ENCODE assay signal across 14 cellular contexts in genomic region chr2:31386648-31387047, GRCh38. TPM values are rescaled to one million over a fixed set of nuclear protein-coding genes. Genes with fewer than 3 reads are reported as not detected.
DNase-seq lines count a peak whose midpoint lies in the region; ATAC-seq and TF ChIP-seq lines count a peak whose summit lies in the region.
"Had no signal": no experiment of that assay in that cellular context is flagged by ENCODE, and none has a peak within 500 bp of the region (broad histone marks: within the 10 kb centered on the region; RNA-seq: fewer than 3 reads in every experiment).

No MANE protein-coding gene starts in this region.

- no peak overlapping the region for H3K14ac ChIP-seq in IMR-90 (replicated peaks; ENCODE audit: low read depth, low read length)

- no peak overlapping the region; the same call in 1 of the 2 replicates for H3K18ac ChIP-seq in IMR-90 (ENCODE audit: low read depth, low read length)

- peak overlapping the region; percentile 98; the same call in 1 of the 2 replicates for H2BK120ac ChIP-seq in IMR-90 (ENCODE audit: low read depth, low read length)

- TF ChIP-seq POLR2A in IMR-90 (IDR thresholded peaks at IDR 0.05; ENCODE audit: low read depth, low read length), result no peak

- no peak overlapping the region for H2BK5ac ChIP-seq in IMR-90 (ENCODE audit: low read depth, low read length, poor library complexity, severe bottlenecking)

- no peaks in the 10 kb centered on the region for H3K4me1 ChIP-seq in DND-41 (ENCODE audit: insufficient read depth, low read length)
- peaks cover 19% of the 10 kb centered on the region for H3K4me1 ChIP-seq in IMR-90 (ENCODE audit: control insufficient read depth, insufficient read depth, low read length)
- H3K4me1 ChIP-seq in adipocyte (ENCODE audit: control insufficient read depth, insufficient read depth, low read length), result peaks cover 30% of the 10 kb centered on the region
- H3K4me1 ChIP-seq in liver (ENCODE audit: control insufficient read depth in 4 of 4, insufficient read depth in 4 of 4, low read length in 3 of 4), result no peaks in the 10 kb centered on the region

- H3K27ac ChIP-seq in DND-41 (ENCODE audit: low read length) (no peak overlapping the region), IMR-90 (ENCODE audit: insufficient read depth, low read length) (no peak overlapping the region), liver (ENCODE audit: low read depth in 1 of 2, low read length in 2 of 2) (no peak overlapping the region)

- DNase-seq in DND-41, result no peak
- no peak for DNase-seq in IMR-90
- peak; percentile 40 for DNase-seq in adipocyte (ENCODE audit: low read depth)
- no peak for DNase-seq in posterior cingulate gyrus
- DNase-seq in activated naive CD4-positive, alpha-beta T cell (lab: John Stamatoyannopoulos, UW), result no peak
- DNase-seq in retina, result no peak
- DNase-seq: activated CD8-positive, alpha-beta memory T cell treated with anti-CD3 and anti-CD28 coated beads, Interleukin-2, amount 50 U/mL, for 48 hours; CD4-positive, alpha-beta memory T cell; MV-4-11; naive B cell; NCI-H446 treated with DMSO at 0.1 percent for 48 hours; SHP77 treated with DMSO at 0.1 percent for 48 hours had no signal

- H3K9me3 ChIP-seq in DND-41 (ENCODE audit: insufficient read depth, low read length, severe bottlenecking), result no peaks in the 10 kb centered on the region
- H3K9me3 ChIP-seq in IMR-90 (ENCODE audit: control insufficient read depth, insufficient read depth, low read length), result no peaks in the 10 kb centered on the region
- H3K9me3 ChIP-seq in adipocyte (ENCODE audit: control insufficient read depth, low read length), result no peaks in the 10 kb centered on the region
- no peaks in the 10 kb centered on the region for H3K9me3 ChIP-seq in liver (ENCODE audit: control insufficient read depth in 4 of 4, low read length in 3 of 4)

- no peaks in the 10 kb centered on the region; a peak in 1 of 4 replicates for H3K79me1 ChIP-seq in IMR-90 (ENCODE audit: low read depth in 1 of 2, low read length in 2 of 2)

- no peak overlapping the region for H2BK15ac ChIP-seq in IMR-90 (ENCODE audit: low read depth, low read length)

- H2AK9ac ChIP-seq in IMR-90 (replicated peaks; ENCODE audit: low read depth, low read length, poor library complexity), result no peak overlapping the region

- no peak overlapping the region for H3K9ac ChIP-seq in DND-41 (ENCODE audit: low read depth, low read length)
- no peak overlapping the region for H3K9ac ChIP-seq in IMR-90 (ENCODE audit: low read depth, low read length)
- H3K9ac ChIP-seq in adipocyte (ENCODE audit: low read length), result no peak overlapping the region
- no peak overlapping the region for H3K9ac ChIP-seq in liver (ENCODE audit: low read depth in 1 of 2, low read length in 2 of 2)

- dilution Hi-C loops in IMR-90 (cut with HindIII; ENCODE audit: low sequenced_read_pairs, unreplicated experiment), result no loop called here

- ATAC-seq in DND-41 (ENCODE audit: insufficient read depth, low read depth), result no peak
- no peak for ATAC-seq in IMR-90 (ENCODE audit: low read depth)
- ATAC-seq: sciatic nerve had no signal

- H3K36me3 ChIP-seq in DND-41 (ENCODE audit: insufficient read depth, low read length), result no peaks in the 10 kb centered on the region
- no peaks in the 10 kb centered on the region for H3K36me3 ChIP-seq in IMR-90 (ENCODE audit: control insufficient read depth, insufficient read depth, low read length)
- no peaks in the 10 kb centered on the region for H3K36me3 ChIP-seq in adipocyte (ENCODE audit: control insufficient read depth, insufficient read depth, low read length, severe bottlenecking)
- H3K36me3 ChIP-seq in liver (ENCODE audit: control insufficient read depth in 4 of 4, insufficient read depth in 3 of 4, low read depth in 1 of 4, low read length in 3 of 4), result peaks cover 2 to 41% (median 38%) of the 10 kb centered on the region in 4 donors

- peak; percentile 41 for TF ChIP-seq CTCF in DND-41 (IDR thresholded peaks at IDR 0.05; ENCODE audit: borderline replicate concordance, extremely low read depth, low read length, poor library complexity, severe bottlenecking)
- no peak for TF ChIP-seq CTCF in IMR-90 (conservative IDR thresholded peaks at IDR 0.05; ENCODE audit: low read depth, low read length)
- TF ChIP-seq CTCF in liver (IDR thresholded peaks at IDR 0.05; ENCODE audit: low read depth, low read length, missing input control), result peak; percentile 14

- peaks cover 27% of the 10 kb centered on the region for H3K9me1 ChIP-seq in IMR-90 (ENCODE audit: insufficient read depth, low read length)

- H3K4me2 ChIP-seq in DND-41 (ENCODE audit: insufficient read depth, low read length) (no peak overlapping the region), IMR-90 (ENCODE audit: low read depth, low read length) (no peak overlapping the region)

- POLR2A ChIA-PET in IMR-90 (lab: Charles Lee; ENCODE audit: unreplicated experiment), result no interaction called here

- H3K4me3 ChIP-seq in DND-41 (ENCODE audit: low read depth in 1 of 2, low read length in 2 of 2) (no peak overlapping the region), IMR-90 (ENCODE audit: insufficient read depth, low read depth, low read length) (no peak overlapping the region), adipocyte (ENCODE audit: low read length) (no peak overlapping the region), liver (ENCODE audit: low read depth in 1 of 3, low read length in 3 of 3) (no peak overlapping the region)

- in situ Hi-C loops in IMR-90 (cut with MboI; ENCODE audit: low sequenced_read_pairs), result no loop called here

- no peaks in the 10 kb centered on the region for H3K79me2 ChIP-seq in DND-41 (ENCODE audit: insufficient read depth, low read length)

- H3K4ac ChIP-seq in IMR-90 (ENCODE audit: low read depth, low read length), result peak overlapping the region; percentile 62; the same call in 1 of the 2 replicates

- H4K91ac ChIP-seq in IMR-90 (ENCODE audit: insufficient read depth, low read depth, low read length), result no peak overlapping the region

- peak overlapping the region; percentile 56; the same call in 1 of the 2 replicates for H2AK5ac ChIP-seq in IMR-90 (ENCODE audit: low read depth, low read length)

- CTCF ChIA-PET in IMR-90 (lab: Yijun Ruan, JAX), result interaction anchor here (0.8 kb wide), 1 partner anchor 32 kb away, joined by 3 read pairs; no protein-coding TSS in a partner anchor

- H3K27me3 ChIP-seq in DND-41 (ENCODE audit: insufficient read depth, low read length, poor library complexity) (no peaks in the 10 kb centered on the region), IMR-90 (ENCODE audit: control insufficient read depth, insufficient read depth, low read length) (no peaks in the 10 kb centered on the region), adipocyte (replicated peaks; ENCODE audit: control insufficient read depth, insufficient read depth, low read length) (no peaks in the 10 kb centered on the region), liver (ENCODE audit: control insufficient read depth in 4 of 4, insufficient read depth in 4 of 4, low read length in 3 of 4) (no peaks in the 10 kb centered on the region)

- BruUV-seq in IMR-90 (replicated peaks; lab: Mats Ljungman, UMichigan), result no TSS peak

- no peak overlapping the region for H4K8ac ChIP-seq in IMR-90 (ENCODE audit: low read depth in 2 of 2, low read length in 2 of 2)

- no peak overlapping the region for H3K23ac ChIP-seq in IMR-90 (ENCODE audit: low read depth, low read length)

- no peak for TF ChIP-seq RAD21 in IMR-90 (IDR thresholded peaks at IDR 0.05; ENCODE audit: low read length)
- TF ChIP-seq RAD21 in liver (IDR thresholded peaks at IDR 0.05), result peak in 1 of 2 donors; percentile 67

- peak overlapping the region; percentile 61; the same call in 1 of the 2 replicates for H2BK20ac ChIP-seq in IMR-90 (ENCODE audit: low read depth, low read length)

- H2AFZ ChIP-seq in DND-41 (ENCODE audit: low read depth, low read length) (no peak overlapping the region), IMR-90 (replicated peaks; ENCODE audit: low read length, poor library complexity) (no peak overlapping the region)

- H4K5ac ChIP-seq in IMR-90 (ENCODE audit: low read depth, low read length), result no peak overlapping the region

- intact Hi-C loops in IMR-90 (cut with micrococcal nuclease) (no loop called here), posterior cingulate gyrus (cut with DNase I) (no loop called here)

- no peak overlapping the region for H3K56ac ChIP-seq in IMR-90 (ENCODE audit: extremely low read depth, insufficient read depth, low read length)

- H4K20me1 ChIP-seq in DND-41 (ENCODE audit: insufficient read depth, low read length) (no peaks in the 10 kb centered on the region), IMR-90 (ENCODE audit: insufficient read depth, low read length) (no peaks in the 10 kb centered on the region)

TF ChIP-seq in IMR-90, 13 proteins besides CTCF, POLR2A, EP300 and RAD21 (continues in another document):
- no peak for TF ChIP-seq BHLHE40 (IDR thresholded peaks at IDR 0.05; ENCODE audit: low read depth, low read length)
- no peak for TF ChIP-seq SMC3 (IDR thresholded peaks at IDR 0.05; ENCODE audit: low read depth, low read length)
- TF ChIP-seq MAZ (IDR thresholded peaks at IDR 0.05; ENCODE audit: borderline replicate concordance, low read depth, low read length), result no peak
- no peak for TF ChIP-seq USF2 (IDR thresholded peaks at IDR 0.05; ENCODE audit: low read depth, low read length)

RNA-seq across cellular contexts. Expression of gene XDH, which starts 27.9 kb away (rescaled TPM):
- total RNA-seq in IMR-90 (2012; rRNA removed) (0.83 and 1.1 TPM in 2 replicates), liver (10 to 100 TPM in 1 of 2 donors, 1 to 10 TPM in 1; 7.3 to 76.6 TPM)
- polyA plus RNA-seq in IMR-90 (2012; rRNA removed) (0.46 and 0.80 TPM in 2 replicates), liver (10 to 100 TPM in 1 of 2 donors, 1 to 10 TPM in 1; 6.8 to 16.8 TPM)
- 0.17 and 0.25 TPM in 2 replicates for polyA plus RNA-seq in IMR-90 (2012; cell fraction: cytosol; rRNA removed)
- polyA plus RNA-seq in IMR-90 (2012; cell fraction: nucleus; rRNA removed; ENCODE audit: low replicate concordance), result 0.45 and 1.1 TPM in 2 replicates
- total RNA-seq: CD4-positive, alpha-beta memory T cell had no signal
- polyA plus RNA-seq: CD4-positive, alpha-beta memory T cell had no signal
